8 cellular contexts compared by ENCODE assay signal in the genomic region with DNA sequence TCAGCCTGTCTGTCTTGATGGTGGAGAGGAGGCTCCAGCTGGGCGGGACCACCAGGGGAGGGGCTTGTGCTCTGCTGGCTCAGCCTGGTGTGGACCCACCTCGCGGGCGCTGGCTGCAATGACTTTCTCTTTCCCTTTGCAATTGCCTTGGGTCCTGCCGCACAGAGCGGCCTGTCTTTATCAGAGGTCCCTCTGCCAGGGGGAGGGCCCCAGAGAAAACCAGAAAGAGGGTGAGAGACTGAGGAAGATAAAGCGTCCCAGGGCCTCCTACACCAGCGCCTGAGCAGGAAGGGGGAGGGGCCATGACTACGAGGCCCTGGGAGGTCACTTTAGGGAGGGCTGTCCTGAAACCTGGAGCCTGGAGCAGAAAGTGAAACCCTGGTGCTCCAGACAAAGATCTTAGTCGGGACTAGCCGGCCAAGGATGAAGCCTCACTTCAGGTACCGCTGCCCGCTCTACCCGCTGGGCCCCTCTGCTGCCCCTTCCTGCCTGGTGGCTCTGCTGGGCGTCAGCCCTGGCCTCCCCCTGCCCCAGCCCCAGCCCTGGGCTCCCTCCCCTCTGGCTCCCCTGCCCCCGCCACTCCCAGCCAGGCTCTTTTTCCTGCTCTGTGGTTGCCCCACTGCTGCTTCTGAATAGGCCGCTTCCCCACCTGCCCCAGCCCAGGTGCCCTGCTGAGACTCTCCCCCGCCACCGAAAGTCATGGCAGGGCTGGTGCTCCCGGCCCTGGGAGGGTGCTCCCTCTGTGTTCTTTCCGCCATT. TPM values are rescaled to one million over a fixed set of nuclear protein-coding genes. Genes with fewer than 3 reads are reported as not detected.
A peak's percentile ranks its signal among the peaks of the same experiment; 100 is the strongest.
DNase-seq lines count a peak whose midpoint lies in the region; ATAC-seq and TF ChIP-seq lines count a peak whose summit lies in the region.
"Not testable (repeated sequence)": the region's sequence is repeated elsewhere in the genome, so short reads cannot be mapped to it uniquely, and the experiment has no call there.

A gene (plus strand): TSS at position 327 of the 759 bp plus-strand sequence. CDS start 97 bp downstream, at position 424.

- CTCF ChIA-PET in HEK293T (lab: Yijun Ruan, JAX), result not testable (repeated sequence)

- not testable (repeated sequence) for TF ChIP-seq CTCF in GM12865 (IDR thresholded peaks at IDR 0.05; ENCODE audit: insufficient read depth, low read depth, low read length, missing control alignments); Loucy (conservative IDR thresholded peaks at IDR 0.05; ENCODE audit: low read length); ascending aorta (IDR thresholded peaks at IDR 0.05); parathyroid adenoma (IDR thresholded peaks at IDR 0.05); tibial artery (IDR thresholded peaks at IDR 0.05)

- H3K9ac ChIP-seq in Loucy (ENCODE audit: low read depth, low read length, poor library complexity, severe bottlenecking), result peak within 1 kb of the TSS; percentile 94
- H3K9ac ChIP-seq in parathyroid adenoma, result not testable (repeated sequence)

- H4K20me1 ChIP-seq in Loucy (ENCODE audit: insufficient read depth, low read length, poor library complexity, severe bottlenecking), result not testable (repeated sequence)

- not testable (repeated sequence) for H3K27me3 ChIP-seq in Loucy (ENCODE audit: insufficient read depth, low read length, poor library complexity, severe bottlenecking); ascending aorta; parathyroid adenoma (ENCODE audit: control insufficient read depth, insufficient read depth, low read length); tibial artery

- intact Hi-C loops in ascending aorta (cut with DNase I); left cardiac atrium (cut with DNase I); tibial artery (cut with DNase I; ENCODE audit: low total_unique reads): not testable (repeated sequence)

- H3K4me3 ChIP-seq in GM12865 (ENCODE audit: low read depth, low read length) (peak within 1 kb of the TSS; percentile 99), Loucy (ENCODE audit: low read length, poor library complexity, severe bottlenecking) (peak within 1 kb of the TSS; percentile 94), ascending aorta (peak within 1 kb of the TSS; percentile 61 to 66), parathyroid adenoma (ENCODE audit: low read depth, low read length) (peak within 1 kb of the TSS; percentile 60), tibial artery (peak within 1 kb of the TSS; percentile 54 to 59)

- peak; percentile 94 to 96 for ATAC-seq in left cardiac atrium

- peaks cover 40% of the 10 kb centered on the region for H3K79me2 ChIP-seq in Loucy (ENCODE audit: insufficient read depth, low read length)
- not testable (repeated sequence) for H3K79me2 ChIP-seq in parathyroid adenoma

- POLR2A ChIA-PET in HEK293T (lab: Yijun Ruan, JAX), result interaction anchor here (0.6 kb wide), 1 partner anchor 616 kb away, joined by 3 read pairs; no protein-coding TSS in a partner anchor

- peaks cover 33% of the 10 kb centered on the region for H3K4me1 ChIP-seq in Loucy (ENCODE audit: insufficient read depth, low read length, poor library complexity, severe bottlenecking)
- not testable (repeated sequence) for H3K4me1 ChIP-seq in ascending aorta, parathyroid adenoma
- peaks cover 0 to 11% (median 0%) of the 10 kb centered on the region in 4 donors for H3K4me1 ChIP-seq in tibial artery

- not testable (repeated sequence) for H3F3A ChIP-seq in Loucy (ENCODE audit: low read depth)

- not testable (repeated sequence) for H3K9me2 ChIP-seq in Loucy (replicated peaks; ENCODE audit: low read depth, low read length)

- H3K27ac ChIP-seq in ascending aorta (peak within 1 kb of the TSS; percentile 68 to 73), parathyroid adenoma (peak within 1 kb of the TSS; percentile 87), tibial artery (peak within 1 kb of the TSS; percentile 66 to 80)

- 0 out of 2 replicates have a peak within 1 kb of the TSS, but pooled peaks have one; percentile 52 for H2AFZ ChIP-seq in Loucy (ENCODE audit: low read length)
- H2AFZ ChIP-seq in parathyroid adenoma, result peak within 1 kb of the TSS; percentile 70

- not testable (repeated sequence) for H3K36me3 ChIP-seq in Loucy (ENCODE audit: insufficient read depth, low read length); ascending aorta; parathyroid adenoma (ENCODE audit: control insufficient read depth, insufficient read depth, low read length)
- peaks cover 0 to 17% (median 0%) of the 10 kb centered on the region in 3 donors for H3K36me3 ChIP-seq in tibial artery

- H3K9me3 ChIP-seq in Loucy (ENCODE audit: insufficient read depth, low read depth, low read length); ascending aorta; parathyroid adenoma (ENCODE audit: control insufficient read depth, low read length); tibial artery: not testable (repeated sequence)

- H3K4me2 ChIP-seq in Loucy (ENCODE audit: low read depth, low read length, poor library complexity, severe bottlenecking), result peak within 1 kb of the TSS; percentile 84
- peak within 1 kb of the TSS; percentile 78 for H3K4me2 ChIP-seq in parathyroid adenoma (ENCODE audit: low read length)

- DNase-seq in GM12865 (ENCODE audit: low read depth) (peak; percentile 58), HEK293T (ENCODE audit: extremely low spot score) (peak; percentile 31), UCSD-AML1 (lab: John Stamatoyannopoulos, UW; ENCODE audit: unreplicated experiment) (peak; percentile 75), ascending aorta (ENCODE audit: low spot score in 2 of 2) (peak; percentile 17 to 76), left cardiac atrium (peak; percentile 66), tibial artery (peak; percentile 68 to 84)

RNA-seq across cellular contexts. Expression of the gene that starts here (rescaled TPM):
- total RNA-seq in ascending aorta (0.11 TPM), left cardiac atrium (1 to 10 TPM; 5.2 to 6.6 TPM)

Comparison
In these comparisons a context has a peak if more than half of its experiments do, and no peak if none do; other contexts are left out.
1. Peak in every context shown above with its lines: DNase-seq, ATAC-seq, H3K4me3 ChIP-seq and H3K27ac ChIP-seq.
2. Peak in DNase-seq, H3K4me3 ChIP-seq and H3K27ac ChIP-seq in ascending aorta; RNA of the gene not detected or under 1 TPM.